Comparison of ENCODE assay signal across 23 cellular contexts in the genomic region with DNA sequence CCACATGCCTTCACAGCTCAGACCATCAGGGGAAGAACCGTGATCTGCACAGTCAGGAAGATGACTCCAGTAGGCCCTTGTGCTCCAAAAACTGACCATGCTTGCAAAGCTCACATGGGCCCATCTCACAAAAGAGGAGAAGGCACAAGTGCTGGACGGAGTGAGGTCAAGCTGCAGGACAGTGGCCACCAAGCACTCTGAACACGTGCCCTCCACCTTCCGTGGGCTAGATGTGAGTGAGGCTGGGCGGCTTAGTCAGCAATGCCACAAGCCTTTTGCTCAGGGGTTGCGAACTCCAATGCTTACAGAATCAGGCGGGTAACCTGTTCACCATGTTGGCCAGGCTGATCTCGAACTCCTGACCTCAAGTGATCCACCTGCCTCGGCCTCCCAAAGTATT.
DNase-seq lines count a peak whose midpoint lies in the region; ATAC-seq and TF ChIP-seq lines count a peak whose summit lies in the region.
"Had no signal": no experiment of that assay in that cellular context is flagged by ENCODE, and none has a peak within 500 bp of the region (broad histone marks: within the 10 kb centered on the region; RNA-seq: fewer than 3 reads in every experiment).

No MANE protein-coding gene starts in this region.

- TF ChIP-seq CTCF in lower lobe of right lung (IDR thresholded peaks at IDR 0.05): no peak
- TF ChIP-seq CTCF in OCI-LY7 (conservative IDR thresholded peaks at IDR 0.05; ENCODE audit: low read length): no peak

- H3K4me3 Mint-ChIP-seq in activated T-cell treated with anti-CD3 and anti-CD28 coated beads, Interleukin-2, amount 50 U/mL, for 24 hours: no peak overlapping the region
- no peak overlapping the region for H3K4me3 Mint-ChIP-seq in activated CD8-positive, alpha-beta memory T cell treated with anti-CD3 and anti-CD28 coated beads, Interleukin-2, amount 10 ng/mL, durations not matched to agents 7 days and 5 days
- H3K4me3 Mint-ChIP-seq: activated CD4-positive, alpha-beta T cell treated with anti-CD3 and anti-CD28 coated beads for 36 hours; brain; memory B cell; stimulated activated memory B cell treated with anti-CD40 and anti-IgM and Interleukin-4, amounts not matched to agents 10 μg/mL and 1 μg/mL and 100 μg/mL, for 72 hours had no signal

- POLR2A ChIA-PET in OCI-LY7 (lab: Charles Lee): no interaction called here

- H3K9me3 ChIP-seq in lower lobe of right lung (no peaks in the 10 kb centered on the region), OCI-LY7 (ENCODE audit: low read length) (no peaks in the 10 kb centered on the region)
- H3K9me3 ChIP-seq: gastrocnemius medialis had no signal

- H3K27me3 Mint-ChIP-seq in activated T-cell treated with anti-CD3 and anti-CD28 coated beads, Interleukin-2, amount 50 U/mL, for 24 hours: no peaks in the 10 kb centered on the region
- no peaks in the 10 kb centered on the region for H3K27me3 Mint-ChIP-seq in activated CD8-positive, alpha-beta memory T cell treated with anti-CD3 and anti-CD28 coated beads, Interleukin-2, amount 10 ng/mL, durations not matched to agents 7 days and 5 days
- H3K27me3 Mint-ChIP-seq: activated CD4-positive, alpha-beta T cell treated with anti-CD3 and anti-CD28 coated beads for 36 hours; stimulated activated memory B cell treated with anti-CD40 and anti-IgM and Interleukin-4, amounts not matched to agents 10 μg/mL and 1 μg/mL and 100 μg/mL, for 72 hours had no signal

- no peak overlapping the region for H3K27ac Mint-ChIP-seq in activated T-cell treated with anti-CD3 and anti-CD28 coated beads, Interleukin-2, amount 50 U/mL, for 24 hours
- no peak overlapping the region for H3K27ac Mint-ChIP-seq in activated CD8-positive, alpha-beta memory T cell treated with anti-CD3 and anti-CD28 coated beads, Interleukin-2, amount 10 ng/mL, durations not matched to agents 7 days and 5 days
- H3K27ac Mint-ChIP-seq: activated CD4-positive, alpha-beta T cell treated with anti-CD3 and anti-CD28 coated beads for 36 hours; brain; memory B cell; stimulated activated memory B cell treated with anti-CD40 and anti-IgM and Interleukin-4, amounts not matched to agents 10 μg/mL and 1 μg/mL and 100 μg/mL, for 72 hours had no signal

- BruUV-seq in OCI-LY7 (replicated peaks; lab: Mats Ljungman, UMichigan): no TSS peak

- no peak overlapping the region for H2AFZ ChIP-seq in OCI-LY7 (ENCODE audit: low read length)

- H3K36me3 ChIP-seq in lower lobe of right lung (no peaks in the 10 kb centered on the region), OCI-LY7 (ENCODE audit: insufficient read depth, low read length) (no peaks in the 10 kb centered on the region)
- H3K36me3 ChIP-seq: gastrocnemius medialis, upper lobe of left lung had no signal

- H3K4me1 Mint-ChIP-seq in activated T-cell treated with anti-CD3 and anti-CD28 coated beads, Interleukin-2, amount 50 U/mL, for 24 hours (ENCODE audit: low read depth): no peaks in the 10 kb centered on the region
- no peaks in the 10 kb centered on the region for H3K4me1 Mint-ChIP-seq in activated CD8-positive, alpha-beta memory T cell treated with anti-CD3 and anti-CD28 coated beads, Interleukin-2, amount 10 ng/mL, durations not matched to agents 7 days and 5 days
- H3K4me1 Mint-ChIP-seq: activated CD4-positive, alpha-beta T cell treated with anti-CD3 and anti-CD28 coated beads for 36 hours had no signal

- H3K4me3 ChIP-seq in lower lobe of right lung (no peak overlapping the region), OCI-LY7 (ENCODE audit: low read depth, low read length, poor library complexity, severe bottlenecking) (no peak overlapping the region)
- H3K4me3 ChIP-seq: gastrocnemius medialis, upper lobe of left lung had no signal

- H4K20me1 ChIP-seq in OCI-LY7 (ENCODE audit: insufficient read depth, low read length): no peaks in the 10 kb centered on the region

- no peak for ATAC-seq in activated CD8-positive, alpha-beta memory T cell treated with anti-CD3 and anti-CD28 coated beads, Interleukin-2, amount 10 ng/mL, durations not matched to agents 7 days and 5 days
- no peak for ATAC-seq in lower lobe of right lung
- ATAC-seq: activated CD4-positive, alpha-beta T cell treated with anti-CD3 and anti-CD28 coated beads for 36 hours; gastrocnemius medialis; stimulated activated memory B cell treated with anti-CD40 and anti-IgM and Interleukin-4, amounts not matched to agents 10 μg/mL and 1 μg/mL and 100 μg/mL, for 72 hours had no signal

- CTCF ChIA-PET in activated CD8-positive, alpha-beta memory T cell treated with anti-CD3 and anti-CD28 coated beads, Interleukin-2, amount 10 ng/mL, durations not matched to agents 7 days and 5 days (lab: Charles Lee): no interaction called here
- CTCF ChIA-PET in OCI-LY7 (lab: Charles Lee; ENCODE audit: unreplicated experiment): no interaction called here

- no peak overlapping the region for H3K27ac ChIP-seq in lower lobe of right lung
- no peak overlapping the region for H3K27ac ChIP-seq in OCI-LY7 (ENCODE audit: low read depth, low read length, poor library complexity, severe bottlenecking)
- H3K27ac ChIP-seq: gastrocnemius medialis, upper lobe of left lung had no signal

- no peaks in the 10 kb centered on the region for H3K9me2 ChIP-seq in OCI-LY7 (ENCODE audit: insufficient read depth, low read length)

- no peaks in the 10 kb centered on the region for H3K4me1 ChIP-seq in lower lobe of right lung
- no peaks in the 10 kb centered on the region for H3K4me1 ChIP-seq in OCI-LY7 (ENCODE audit: insufficient read depth, low read length, poor library complexity, severe bottlenecking)
- H3K4me1 ChIP-seq: gastrocnemius medialis, upper lobe of left lung had no signal

- DNase-seq in activated T-cell treated with anti-CD3 and anti-CD28 coated beads, Interleukin-2, amount 50 U/mL, for 48 hours: peak; percentile 4 to 10
- DNase-seq in activated T-cell treated with anti-CD3 and anti-CD28 coated beads, Interleukin-2, amount 50 U/mL, for 24 hours: no peak
- peak; percentile 31 for DNase-seq in activated CD8-positive, alpha-beta memory T cell treated with anti-CD3 and anti-CD28 coated beads, Interleukin-2, amount 10 ng/mL, durations not matched to agents 7 days and 5 days
- DNase-seq in lower lobe of right lung: peak; percentile 10
- peak; percentile 14 for DNase-seq in stimulated activated CD8-positive, alpha-beta memory T cell treated with anti-CD3 and anti-CD28 coated beads, Interleukin-4, amount 100 ng/mL, for 48 hours
- DNase-seq in pons (ENCODE audit: low spot score): no peak
- no peak for DNase-seq in OCI-LY7 (ENCODE audit: low spot score)
- no peak for DNase-seq in C1 segment of cervical spinal cord (lab: John Stamatoyannopoulos, UW)
- DNase-seq: activated CD4-positive, alpha-beta T cell treated with anti-CD3 and anti-CD28 coated beads for 36 hours; activated naive CD4-positive, alpha-beta T cell treated with anti-CD3 and anti-CD28 coated beads, Interleukin-2, amount 50 U/mL, for 16 hours; amniotic stem cell; DND-41; gastrocnemius medialis; GF-D8; hippocampal formation; Karpas-422; NCI-H1417; NCI-H524 treated with DMSO at 0.1 percent for 48 hours; NK-92 treated with Interleukin-12 subunit alpha and Interleukin-12 subunit beta, amount 100 ng/mL, for 24 hours had no signal

- no peak overlapping the region for H3K4me2 ChIP-seq in OCI-LY7 (ENCODE audit: low read length)

- H3K27me3 ChIP-seq in lower lobe of right lung (ENCODE audit: low read depth): no peaks in the 10 kb centered on the region
- H3K27me3 ChIP-seq: gastrocnemius medialis, upper lobe of left lung had no signal

- H3K36me3 Mint-ChIP-seq in activated T-cell treated with anti-CD3 and anti-CD28 coated beads, Interleukin-2, amount 50 U/mL, for 24 hours (ENCODE audit: low read depth): no peaks in the 10 kb centered on the region
- no peaks in the 10 kb centered on the region for H3K36me3 Mint-ChIP-seq in activated CD8-positive, alpha-beta memory T cell treated with anti-CD3 and anti-CD28 coated beads, Interleukin-2, amount 10 ng/mL, durations not matched to agents 7 days and 5 days
- H3K36me3 Mint-ChIP-seq: brain; stimulated activated memory B cell treated with anti-CD40 and anti-IgM and Interleukin-4, amounts not matched to agents 10 μg/mL and 1 μg/mL and 100 μg/mL, for 72 hours had no signal

- no peaks in the 10 kb centered on the region for H3K9me3 Mint-ChIP-seq in activated T-cell treated with anti-CD3 and anti-CD28 coated beads, Interleukin-2, amount 50 U/mL, for 24 hours
- H3K9me3 Mint-ChIP-seq in activated CD8-positive, alpha-beta memory T cell treated with anti-CD3 and anti-CD28 coated beads, Interleukin-2, amount 10 ng/mL, durations not matched to agents 7 days and 5 days (ENCODE audit: low read depth): no peaks in the 10 kb centered on the region
- H3K9me3 Mint-ChIP-seq: memory B cell had no signal

- intact Hi-C loops in lower lobe of right lung (cut with DNase I) (no loop called here), OCI-LY7 (cut with micrococcal nuclease; ENCODE audit: unreplicated experiment) (no loop called here)

- H3K79me2 ChIP-seq in OCI-LY7 (ENCODE audit: insufficient read depth, low read depth, low read length): no peaks in the 10 kb centered on the region

Comparison
In these comparisons a context has a peak if more than half of its experiments do, and no peak if none do; other contexts are left out.
1. DNase-seq: peak in activated T-cell treated with anti-CD3 and anti-CD28 coated beads, Interleukin-2, amount 50 U/mL, for 48 hours (2 of 2), activated CD8-positive, alpha-beta memory T cell treated with anti-CD3 and anti-CD28 coated beads, Interleukin-2, amount 10 ng/mL, durations not matched to agents 7 days and 5 days (single experiment), lower lobe of right lung (single experiment) and stimulated activated CD8-positive, alpha-beta memory T cell treated with anti-CD3 and anti-CD28 coated beads, Interleukin-4, amount 100 ng/mL, for 48 hours (single experiment); none in activated T-cell treated with anti-CD3 and anti-CD28 coated beads, Interleukin-2, amount 50 U/mL, for 24 hours (single experiment), pons (single experiment), OCI-LY7 (single experiment) and C1 segment of cervical spinal cord (0 of 14).